Comparison of ENCODE assay signal across 1 cellular context in the genomic region with DNA sequence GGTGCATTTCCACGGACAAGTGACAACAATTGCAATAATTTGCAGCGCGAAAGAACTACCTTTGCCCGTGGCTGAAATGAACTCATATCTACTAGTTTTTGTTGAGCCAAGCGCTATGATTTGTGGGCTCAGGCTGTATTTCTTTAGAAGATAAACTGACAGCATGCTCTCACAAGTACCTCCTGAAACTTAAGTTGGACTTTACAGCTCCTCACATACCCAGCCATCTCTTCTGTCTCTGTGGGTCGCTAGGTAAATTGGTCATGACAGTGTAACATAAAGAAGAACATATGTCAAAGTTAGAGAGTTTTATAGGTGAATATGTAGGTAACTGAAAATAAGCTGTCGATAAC.
TF ChIP-seq lines count a peak whose summit lies in the region.

No MANE protein-coding gene starts in this region.

TF ChIP-seq in H1, 55 proteins besides CTCF, POLR2A, EP300 and RAD21:
- TF ChIP-seq MAFK (IDR thresholded peaks at IDR 0.05; ENCODE audit: low read depth, low read length) (no peak), CHD1 (IDR thresholded peaks at IDR 0.05; ENCODE audit: low read depth, low read length) (no peak), HDAC6 (IDR thresholded peaks at IDR 0.05; ENCODE audit: low read depth, low read length) (no peak), SP4 (IDR thresholded peaks at IDR 0.05; ENCODE audit: low read length) (no peak), ZNF274 (IDR thresholded peaks at IDR 0.05; ENCODE audit: borderline replicate concordance, extremely low read depth, low read length) (no peak), RFX5 (IDR thresholded peaks at IDR 0.05; ENCODE audit: borderline replicate concordance, low read depth, low read length) (no peak), JUN (IDR thresholded peaks at IDR 0.05; ENCODE audit: low read depth, low read length) (no peak), SIRT6 (IDR thresholded peaks at IDR 0.05; ENCODE audit: low read length) (no peak), KDM4A (IDR thresholded peaks at IDR 0.05; ENCODE audit: low read depth, low read length, severe bottlenecking) (no peak), BCL11A (IDR thresholded peaks at IDR 0.05; ENCODE audit: low read depth in 2 of 2, low read length in 2 of 2) (no peak), CREB1 (IDR thresholded peaks at IDR 0.05) (no peak)
- TF ChIP-seq, protein P1, sequence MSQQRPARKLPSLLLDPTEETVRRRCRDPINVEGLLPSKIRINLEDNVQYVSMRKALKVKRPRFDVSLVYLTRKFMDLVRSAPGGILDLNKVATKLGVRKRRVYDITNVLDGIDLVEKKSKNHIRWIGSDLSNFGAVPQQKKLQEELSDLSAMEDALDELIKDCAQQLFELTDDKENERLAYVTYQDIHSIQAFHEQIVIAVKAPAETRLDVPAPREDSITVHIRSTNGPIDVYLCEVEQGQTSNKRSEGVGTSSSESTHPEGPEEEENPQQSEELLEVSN (IDR thresholded peaks at IDR 0.05) = no peak
